8 cellular contexts compared by ENCODE assay signal in the genomic region with DNA sequence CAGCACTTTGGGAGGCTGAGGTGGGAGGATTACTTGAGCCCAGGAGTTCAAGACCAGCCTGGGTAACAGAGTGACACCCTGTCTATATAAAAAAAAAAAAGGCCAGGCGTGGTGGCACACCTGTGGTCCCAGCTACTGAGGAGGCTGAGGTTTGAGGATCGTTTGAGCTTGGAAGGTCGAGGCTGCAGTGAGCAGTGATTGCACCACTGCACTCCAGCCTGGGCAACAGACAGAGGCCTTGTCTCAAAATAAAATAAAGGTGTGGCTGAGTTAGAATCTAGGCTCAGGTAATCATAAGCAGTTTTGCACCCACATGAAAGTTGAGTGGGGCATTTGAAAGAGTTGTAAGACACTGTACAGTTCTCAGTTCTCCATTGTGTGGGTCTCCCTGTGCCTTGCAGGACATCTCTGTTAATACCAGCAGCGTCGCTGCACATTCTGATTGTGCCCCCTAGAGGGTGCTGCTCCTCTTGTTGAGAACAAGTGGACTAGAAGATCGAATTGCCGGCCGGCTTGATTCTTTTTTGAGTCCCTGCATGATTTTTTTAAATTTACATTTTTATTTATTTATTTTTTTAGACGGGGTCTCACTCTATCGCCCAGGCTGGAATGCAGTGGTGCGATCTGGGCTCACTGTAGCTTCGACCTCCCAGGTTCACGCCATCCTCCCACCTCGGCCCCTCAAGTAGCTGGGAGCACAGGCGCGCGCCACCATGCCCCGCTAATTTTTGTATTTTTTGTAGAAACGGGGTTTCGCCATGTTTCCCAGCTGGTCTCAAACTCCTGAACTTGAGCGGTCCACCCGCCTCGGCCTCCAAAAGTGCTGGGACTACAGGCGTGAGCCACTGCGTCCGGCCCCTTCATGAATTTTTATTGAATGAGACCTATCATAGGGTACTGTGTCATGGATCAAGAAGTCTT.
DNase-seq lines count a peak whose midpoint lies in the region; ATAC-seq and TF ChIP-seq lines count a peak whose summit lies in the region.

No MANE protein-coding gene starts in this region.

- H3K27ac Mint-ChIP-seq in natural killer cell (no peak overlapping the region), T-helper 17 cell (no peak overlapping the region)
- no peak overlapping the region for H3K27ac Mint-ChIP-seq in natural killer cell treated with Interleukin-12 subunit alpha and Interleukin-12 subunit beta and Interleukin-15 and Interleukin-18, amount 100 ng/mL, for 72 hours

- H3K9me3 Mint-ChIP-seq in natural killer cell: no peaks in the 10 kb centered on the region
- no peaks in the 10 kb centered on the region for H3K9me3 Mint-ChIP-seq in natural killer cell treated with Interleukin-12 subunit alpha and Interleukin-12 subunit beta and Interleukin-15 and Interleukin-18, amount 100 ng/mL, for 72 hours

- in situ Hi-C loops in astrocyte of the spinal cord (cut with HindIII; ENCODE audit: low sequenced_read_pairs): no loop called here

- peaks cover 0 to 19% of the 10 kb centered on the region in 2 donors for H3K27me3 Mint-ChIP-seq in natural killer cell (ENCODE audit: low read depth in 2 of 2)
- H3K27me3 Mint-ChIP-seq in natural killer cell treated with Interleukin-12 subunit alpha and Interleukin-12 subunit beta and Interleukin-15 and Interleukin-18, amount 100 ng/mL, for 72 hours: peaks cover 0 to 6% of the 10 kb centered on the region in 2 donors
- H3K27me3 Mint-ChIP-seq in T-helper 17 cell: no peaks in the 10 kb centered on the region

- H3K4me1 Mint-ChIP-seq in natural killer cell (no peaks in the 10 kb centered on the region), T-helper 17 cell (no peaks in the 10 kb centered on the region)
- no peaks in the 10 kb centered on the region for H3K4me1 Mint-ChIP-seq in natural killer cell treated with Interleukin-12 subunit alpha and Interleukin-12 subunit beta and Interleukin-15 and Interleukin-18, amount 100 ng/mL, for 72 hours (ENCODE audit: low read depth in 2 of 2)

- no peak overlapping the region for H3K4me3 Mint-ChIP-seq in natural killer cell
- H3K4me3 Mint-ChIP-seq in natural killer cell treated with Interleukin-12 subunit alpha and Interleukin-12 subunit beta and Interleukin-15 and Interleukin-18, amount 100 ng/mL, for 72 hours: no peak overlapping the region
- no peak overlapping the region for H3K4me3 Mint-ChIP-seq in T-helper 17 cell

- H3K4me3 ChIP-seq in astrocyte of the spinal cord (ENCODE audit: low read depth, low read length): no peak overlapping the region

- intact Hi-C loops in natural killer cell (cut with micrococcal nuclease): loop anchor here (2.0 kb wide), 1 partner anchor 99 kb away; no protein-coding TSS in a partner anchor

- H3K36me3 Mint-ChIP-seq in natural killer cell: no peaks in the 10 kb centered on the region
- H3K36me3 Mint-ChIP-seq in natural killer cell treated with Interleukin-12 subunit alpha and Interleukin-12 subunit beta and Interleukin-15 and Interleukin-18, amount 100 ng/mL, for 72 hours: no peaks in the 10 kb centered on the region
- H3K36me3 Mint-ChIP-seq in T-helper 17 cell (ENCODE audit: low read depth): no peaks in the 10 kb centered on the region

- ATAC-seq in natural killer cell (peak; percentile 64 to 81 (median 70)), HG02852 (IDR thresholded peaks at IDR 0.05; ENCODE audit: unreplicated experiment) (peak; percentile 95), T-helper 17 cell (peak; percentile 79)
- ATAC-seq in natural killer cell treated with Interleukin-12 subunit alpha and Interleukin-12 subunit beta and Interleukin-15 and Interleukin-18, amount 100 ng/mL, for 72 hours: no peak

- no peaks in the 10 kb centered on the region for H3K9me3 ChIP-seq in T-helper 17 cell (ENCODE audit: control insufficient read depth, low read length, poor library complexity, severe bottlenecking)

- TF ChIP-seq CTCF in natural killer cell (IDR thresholded peaks at IDR 0.05) (peak; percentile 44), astrocyte of the spinal cord (IDR thresholded peaks at IDR 0.05; ENCODE audit: low read depth, low read length) (peak; percentile 68)

- peak; percentile 17 for DNase-seq in natural killer cell
- DNase-seq in natural killer cell treated with Interleukin-12 subunit alpha and Interleukin-12 subunit beta and Interleukin-15 and Interleukin-18, amount 100 ng/mL, for 72 hours (ENCODE audit: low spot score): no peak
- peak; percentile 45 to 81 (median 46) for DNase-seq in NCI-H1417 (lab: John Stamatoyannopoulos, UW)
- peak in 2 of 3 donors; percentile 9 to 35 for DNase-seq in T-helper 17 cell
- DNase-seq in astrocyte of the spinal cord (ENCODE audit: low read depth, low spot score): peak; percentile 76
- DNase-seq in iPS-NIHi7 (ENCODE audit: extremely low spot score): peak; percentile 74
- DNase-seq in stimulated activated CD4-positive, alpha-beta T cell treated with anti-CD3 and anti-CD28 coated beads, Interleukin-2, amount 100 ng/mL, for 24 hours: peak; percentile 54 to 65

Comparison
In these comparisons a context has a peak if more than half of its experiments do, and no peak if none do; other contexts are left out.
1. ATAC-seq: peak in natural killer cell (3 of 3), HG02852 (single experiment) and T-helper 17 cell (single experiment); none in natural killer cell treated with Interleukin-12 subunit alpha and Interleukin-12 subunit beta and Interleukin-15 and Interleukin-18, amount 100 ng/mL, for 72 hours (0 of 2).